28 cellular contexts compared by ENCODE assay signal in genomic region chr1:30356839-30357238, GRCh38.
"Had no signal": no experiment of that assay in that cellular context is flagged by ENCODE, and none has a peak within 500 bp of the region (broad histone marks: within the 10 kb centered on the region; RNA-seq: fewer than 3 reads in every experiment).

No MANE protein-coding gene starts in this region.

- H3K4me3 Mint-ChIP-seq: stimulated activated effector memory CD8-positive, alpha-beta T cell treated with anti-CD3 and anti-CD28 coated beads, Interleukin-12 subunit alpha, Interleukin-12 subunit beta, amount 100 ng/mL, for 72 hours; stimulated activated memory B cell treated with anti-CD40 and anti-IgM and Interleukin-4, amounts not matched to agents 10 μg/mL and 1 μg/mL and 100 μg/mL, for 72 hours; stimulated activated naive B cell treated with anti-CD40 and anti-IgM and Interleukin-4, amounts not matched to agents 10 μg/mL and 1 μg/mL and 100 μg/mL, for 72 hours; stimulated activated naive CD8-positive, alpha-beta T cell treated with anti-CD3 and anti-CD28 coated beads, Interleukin-15, amount 100 ng/mL, for 72 hours; stimulated activated naive CD8-positive, alpha-beta T cell treated with anti-CD3 and anti-CD28 coated beads, Interleukin-15, Interleukin-2, amounts not matched to agents 100 ng/mL and 50 ng/mL, for 24 hours; type B pancreatic cell had no signal

- H3K9me3 Mint-ChIP-seq: stimulated activated effector memory CD8-positive, alpha-beta T cell treated with anti-CD3 and anti-CD28 coated beads, Interleukin-12 subunit alpha, Interleukin-12 subunit beta, amount 100 ng/mL, for 72 hours; stimulated activated memory B cell treated with anti-CD40 and anti-IgM and Interleukin-4, amounts not matched to agents 10 μg/mL and 1 μg/mL and 100 μg/mL, for 72 hours; stimulated activated naive B cell treated with anti-CD40 and anti-IgM and Interleukin-4, amounts not matched to agents 10 μg/mL and 1 μg/mL and 100 μg/mL, for 72 hours; stimulated activated naive CD8-positive, alpha-beta T cell treated with anti-CD3 and anti-CD28 coated beads, Interleukin-15, amount 100 ng/mL, for 72 hours; stimulated activated naive CD8-positive, alpha-beta T cell treated with anti-CD3 and anti-CD28 coated beads, Interleukin-15, Interleukin-2, amounts not matched to agents 100 ng/mL and 50 ng/mL, for 24 hours had no signal

- H3K4me3 ChIP-seq: stomach, suprapubic skin, testis, thoracic aorta, thyroid gland, tibial artery, tibial nerve, transverse colon, upper lobe of left lung, upper lobe of right lung, uterus, vagina had no signal

- H3K4me1 ChIP-seq: stomach, suprapubic skin, testis, thyroid gland, tibial artery, tibial nerve, transverse colon, upper lobe of left lung, upper lobe of right lung, uterus, vagina had no signal

- DNase-seq: stimulated activated CD4-positive, alpha-beta T cell treated with anti-CD3 and anti-CD28 coated beads, Interleukin-2, amount 100 ng/mL, for 48 hours; stimulated activated CD4-positive, alpha-beta T cell treated with anti-CD3 and anti-CD28 coated beads, Interleukin-4, amount 100 ng/mL, for 1 hour; stimulated activated CD4-positive, alpha-beta T cell treated with anti-CD3 and anti-CD28 coated beads, Interleukin-4, amount 100 ng/mL, for 24 hours; stimulated activated CD4-positive, alpha-beta T cell treated with anti-CD3 and anti-CD28 coated beads, Interleukin-4, amount 100 ng/mL, for 4 hours; stimulated activated CD8-positive, alpha-beta memory T cell treated with anti-CD3 and anti-CD28 coated beads, Interleukin-4, amount 100 ng/mL, for 48 hours; stimulated activated naive B cell treated with anti-CD40 and anti-IgM and Interleukin-4, amounts not matched to agents 10 μg/mL and 1 μg/mL and 100 μg/mL, for 72 hours; stimulated activated naive CD4-positive, alpha-beta T cell; stimulated activated naive CD4-positive, alpha-beta T cell treated with Interleukin-2 at 50 U/mL for 16 hours; stimulated activated naive CD8-positive, alpha-beta T cell treated with anti-CD3 and anti-CD28 coated beads, Interleukin-15, amount 100 ng/mL, for 72 hours; stimulated activated naive CD8-positive, alpha-beta T cell treated with anti-CD3 and anti-CD28 coated beads, Interleukin-15, Interleukin-2, amounts not matched to agents 100 U/mL and 50 U/mL, for 24 hours; stomach; substantia nigra; testis; thyroid gland; transverse colon; trophoblast cell; upper lobe of left lung; upper lobe of right lung; uterus had no signal

- H3K9me3 ChIP-seq: stomach, suprapubic skin, testis, thoracic aorta, thyroid gland, tibial artery, tibial nerve, transverse colon, upper lobe of left lung, upper lobe of right lung, uterus, vagina had no signal

- H3K36me3 ChIP-seq: stomach, suprapubic skin, thoracic aorta, thyroid gland, tibial artery, tibial nerve, transverse colon, upper lobe of left lung, upper lobe of right lung, uterus, vagina had no signal

- H3K27ac Mint-ChIP-seq: stimulated activated effector memory CD8-positive, alpha-beta T cell treated with anti-CD3 and anti-CD28 coated beads, Interleukin-12 subunit alpha, Interleukin-12 subunit beta, amount 100 ng/mL, for 72 hours; stimulated activated memory B cell treated with anti-CD40 and anti-IgM and Interleukin-4, amounts not matched to agents 10 μg/mL and 1 μg/mL and 100 μg/mL, for 72 hours; stimulated activated naive B cell treated with anti-CD40 and anti-IgM and Interleukin-4, amounts not matched to agents 10 μg/mL and 1 μg/mL and 100 μg/mL, for 72 hours; stimulated activated naive CD8-positive, alpha-beta T cell treated with anti-CD3 and anti-CD28 coated beads, Interleukin-15, amount 100 ng/mL, for 72 hours; stimulated activated naive CD8-positive, alpha-beta T cell treated with anti-CD3 and anti-CD28 coated beads, Interleukin-15, Interleukin-2, amounts not matched to agents 100 ng/mL and 50 ng/mL, for 24 hours; type B pancreatic cell had no signal

- H3K27me3 ChIP-seq: suprapubic skin, testis, thyroid gland, upper lobe of left lung, uterus, vagina had no signal

- H3K36me3 Mint-ChIP-seq: stimulated activated effector memory CD8-positive, alpha-beta T cell treated with anti-CD3 and anti-CD28 coated beads, Interleukin-12 subunit alpha, Interleukin-12 subunit beta, amount 100 ng/mL, for 72 hours; stimulated activated memory B cell treated with anti-CD40 and anti-IgM and Interleukin-4, amounts not matched to agents 10 μg/mL and 1 μg/mL and 100 μg/mL, for 72 hours; stimulated activated naive B cell treated with anti-CD40 and anti-IgM and Interleukin-4, amounts not matched to agents 10 μg/mL and 1 μg/mL and 100 μg/mL, for 72 hours; type B pancreatic cell had no signal

- ATAC-seq: stimulated activated effector memory CD8-positive, alpha-beta T cell treated with anti-CD3 and anti-CD28 coated beads, Interleukin-12 subunit alpha, Interleukin-12 subunit beta, amount 100 ng/mL, for 72 hours; stimulated activated memory B cell treated with anti-CD40 and anti-IgM and Interleukin-4, amounts not matched to agents 10 μg/mL and 1 μg/mL and 100 μg/mL, for 72 hours; stimulated activated naive B cell treated with anti-CD40 and anti-IgM and Interleukin-4, amounts not matched to agents 10 μg/mL and 1 μg/mL and 100 μg/mL, for 72 hours; stimulated activated naive CD8-positive, alpha-beta T cell treated with anti-CD3 and anti-CD28 coated beads, Interleukin-15, amount 100 ng/mL, for 72 hours; stimulated activated naive CD8-positive, alpha-beta T cell treated with anti-CD3 and anti-CD28 coated beads, Interleukin-15, Interleukin-2, amounts not matched to agents 100 U/mL and 50 U/mL, for 24 hours; upper lobe of right lung had no signal

- H3K4me1 Mint-ChIP-seq: stimulated activated effector memory CD8-positive, alpha-beta T cell treated with anti-CD3 and anti-CD28 coated beads, Interleukin-12 subunit alpha, Interleukin-12 subunit beta, amount 100 ng/mL, for 72 hours; stimulated activated memory B cell treated with anti-CD40 and anti-IgM and Interleukin-4, amounts not matched to agents 10 μg/mL and 1 μg/mL and 100 μg/mL, for 72 hours; stimulated activated naive B cell treated with anti-CD40 and anti-IgM and Interleukin-4, amounts not matched to agents 10 μg/mL and 1 μg/mL and 100 μg/mL, for 72 hours; stimulated activated naive CD8-positive, alpha-beta T cell treated with anti-CD3 and anti-CD28 coated beads, Interleukin-15, amount 100 ng/mL, for 72 hours had no signal

- H3K27ac ChIP-seq: stomach, suprapubic skin, testis, thoracic aorta, thyroid gland, tibial artery, tibial nerve, transverse colon, upper lobe of left lung, upper lobe of right lung, uterus, vagina had no signal
